In the genomic region with DNA sequence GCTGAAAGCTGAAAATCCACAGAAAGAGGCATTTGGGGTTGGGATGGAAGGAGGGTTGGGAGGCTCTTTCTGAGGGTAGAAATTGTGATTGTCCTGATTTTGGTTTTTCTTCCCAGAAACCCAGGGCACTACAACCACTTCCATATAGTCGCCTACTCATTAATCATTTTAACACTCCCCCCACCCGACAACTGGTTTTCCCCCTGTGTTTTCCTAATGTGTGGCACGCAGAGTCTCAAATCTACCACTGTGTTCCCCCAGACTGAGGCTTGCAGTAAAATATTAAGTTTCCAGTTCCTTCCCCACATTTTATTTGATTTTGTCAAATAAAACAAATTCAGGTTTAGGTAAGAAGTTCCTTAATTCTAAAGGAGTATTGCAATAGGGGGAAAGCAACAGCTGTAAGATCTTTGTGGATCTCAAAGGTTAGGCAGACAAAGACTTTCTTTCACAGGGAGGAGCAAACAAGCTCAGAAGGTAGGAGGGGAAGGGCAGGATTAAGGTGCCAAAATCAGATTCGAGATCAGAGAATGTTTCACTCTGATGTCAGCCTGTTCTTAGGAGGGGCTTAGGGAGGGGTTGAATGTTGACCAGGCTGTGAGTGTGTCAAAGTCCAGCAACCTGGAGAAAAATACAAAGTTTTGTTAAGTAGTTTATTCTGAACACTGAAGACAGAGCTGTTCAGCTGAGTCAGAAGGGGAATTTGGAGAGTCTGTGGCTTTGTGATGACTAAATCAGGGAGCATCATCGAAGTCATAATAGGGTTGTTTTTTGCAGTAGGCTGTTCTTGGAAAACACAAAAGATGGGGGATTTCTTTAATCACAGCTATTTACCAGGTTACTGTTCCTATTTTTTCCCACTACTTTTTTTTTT, we compare ENCODE assay signal across 8 cellular contexts. TPM values are rescaled to one million over a fixed set of nuclear protein-coding genes. Genes with fewer than 3 reads are reported as not detected.
DNase-seq lines count a peak whose midpoint lies in the region; ATAC-seq and TF ChIP-seq lines count a peak whose summit lies in the region.

No MANE protein-coding gene starts in this region.

- H3K9me3 Mint-ChIP-seq in endodermal cell: no peaks in the 10 kb centered on the region

- no peak overlapping the region for H3K9ac ChIP-seq in endodermal cell (ENCODE audit: extremely low read depth, low read length, poor library complexity, severe bottlenecking)

- H3K27me3 Mint-ChIP-seq in endodermal cell (ENCODE audit: insufficient read depth): peaks cover 2% of the 10 kb centered on the region

- no peak for TF ChIP-seq CTCF in endodermal cell (conservative IDR thresholded peaks at IDR 0.05)

- no peak overlapping the region for H3K4me3 Mint-ChIP-seq in endodermal cell

- peaks cover 44% of the 10 kb centered on the region for H3K4me1 Mint-ChIP-seq in endodermal cell

- ATAC-seq in GM18858 (IDR thresholded peaks at IDR 0.05; ENCODE audit: unreplicated experiment) (peak; percentile 76), HG03064 (IDR thresholded peaks at IDR 0.05; ENCODE audit: low read depth, unreplicated experiment) (peak; percentile 52)

- no peak overlapping the region for H3K27ac ChIP-seq in endodermal cell (ENCODE audit: low read depth, low read length)

- peak overlapping the region; percentile 24 for H3K27ac Mint-ChIP-seq in endodermal cell

- peak overlapping the region; percentile 30 for H3K4me3 ChIP-seq in endodermal cell (ENCODE audit: low read length)

- H3K36me3 ChIP-seq in endodermal cell (ENCODE audit: control insufficient read depth, insufficient read depth, low read length): peaks cover 31% of the 10 kb centered on the region

- in situ Hi-C loops in ACHN (cut with HindIII; ENCODE audit: low pct_ligation_motif_present, low pct_unique_long_range_greater_than_20kb, low sequenced_read_pairs): no loop called here

- no peaks in the 10 kb centered on the region for H3K9me3 ChIP-seq in endodermal cell (ENCODE audit: control insufficient read depth, low read length)

- peaks cover 7% of the 10 kb centered on the region for H3K4me1 ChIP-seq in endodermal cell (ENCODE audit: control insufficient read depth, insufficient read depth, low read length)

- DNase-seq in ACHN: peak; percentile 87
- DNase-seq in SW 1271 (lab: John Stamatoyannopoulos, UW): peak; percentile 37 to 75
- no peak for DNase-seq in endodermal cell
- DNase-seq in pulmonary artery endothelial cell (ENCODE audit: low read depth, low spot score): peak; percentile 62
- DNase-seq in DMS79 (lab: John Stamatoyannopoulos, UW): no peak
- no peak for DNase-seq in globus pallidus (ENCODE audit: low spot score)

- WGBS in endodermal cell (ENCODE audit: insufficient coverage in 1 of 2, insufficient read length in 1 of 2), 2 experiments: 83 to 95% methylated on average over 3 to 5 of the region's 5 CpGs

- peaks cover 27% of the 10 kb centered on the region for H3K36me3 Mint-ChIP-seq in endodermal cell (ENCODE audit: low read depth)

- no peaks in the 10 kb centered on the region for H3K27me3 ChIP-seq in endodermal cell (ENCODE audit: control insufficient read depth, insufficient read depth, low read length, poor library complexity, severe bottlenecking)

RNA-seq across cellular contexts. Expression of gene ZNF267, which starts 3.6 kb away (rescaled TPM):
- 10 to 100 TPM; 21.7 to 22.2 TPM for total RNA-seq in endodermal cell
- polyA plus RNA-seq in endodermal cell (2013, experiment 1 of 2): 8.2 TPM
- polyA plus RNA-seq in endodermal cell (2013, experiment 2 of 2): 7.2 TPM
- 29.1 and 32.9 TPM in 2 replicates for total RNA-seq in pulmonary artery endothelial cell

Comparison
In these comparisons a context has a peak if more than half of its experiments do, and no peak if none do; other contexts are left out.
1. DNase-seq: peak in ACHN (single experiment), SW 1271 (2 of 2) and pulmonary artery endothelial cell (single experiment); none in endodermal cell (single experiment), DMS79 (single experiment) and globus pallidus (single experiment).